In genomic region chr10:4136121-4136520, GRCh38 we compare ENCODE assay signal across 8 cellular contexts.
DNase-seq lines count a peak whose midpoint lies in the region; ATAC-seq and TF ChIP-seq lines count a peak whose summit lies in the region.

No MANE protein-coding gene starts in this region.

- no peaks in the 10 kb centered on the region for H3K36me3 Mint-ChIP-seq in activated naive CD8-positive, alpha-beta T cell treated with anti-CD3 and anti-CD28 coated beads for 36 hours
- H3K36me3 Mint-ChIP-seq in chondrocyte (ENCODE audit: low read depth), result peaks cover 5% of the 10 kb centered on the region

- no peak overlapping the region for H3K4me3 Mint-ChIP-seq in activated naive CD8-positive, alpha-beta T cell treated with anti-CD3 and anti-CD28 coated beads for 36 hours
- no peak overlapping the region for H3K4me3 Mint-ChIP-seq in chondrocyte (ENCODE audit: unreplicated experiment)

- no peak for TF ChIP-seq CTCF in chondrocyte (IDR thresholded peaks at IDR 0.05)

- H3K9me3 Mint-ChIP-seq in activated naive CD8-positive, alpha-beta T cell treated with anti-CD3 and anti-CD28 coated beads for 36 hours, result peaks cover 18% of the 10 kb centered on the region
- H3K9me3 Mint-ChIP-seq in chondrocyte (ENCODE audit: low read depth), result peaks cover 11% of the 10 kb centered on the region

- ATAC-seq in GM18858 (IDR thresholded peaks at IDR 0.05; ENCODE audit: unreplicated experiment) (peak; percentile 62), GM21526 (IDR thresholded peaks at IDR 0.05; ENCODE audit: low FRiP score, unreplicated experiment) (peak; percentile 81), HG03196 (IDR thresholded peaks at IDR 0.05; ENCODE audit: unreplicated experiment) (peak; percentile 81)

- DNase-seq in activated naive CD8-positive, alpha-beta T cell treated with anti-CD3 and anti-CD28 coated beads for 36 hours, result no peak
- DNase-seq in chondrocyte (ENCODE audit: low spot score), result no peak
- no peak for DNase-seq in HuH-7 (ENCODE audit: low spot score)
- no peak for DNase-seq in KG1 (lab: John Stamatoyannopoulos, UW)
- DNase-seq in activated CD4-positive, alpha-beta T cell treated with anti-CD3 and anti-CD28 coated beads for 4 hours, result no peak

- peaks cover 5% of the 10 kb centered on the region for H3K27me3 Mint-ChIP-seq in activated naive CD8-positive, alpha-beta T cell treated with anti-CD3 and anti-CD28 coated beads for 36 hours
- H3K27me3 Mint-ChIP-seq in chondrocyte (ENCODE audit: low read depth), result no peaks in the 10 kb centered on the region

- peak overlapping the region; percentile 40 for H3K27ac Mint-ChIP-seq in activated naive CD8-positive, alpha-beta T cell treated with anti-CD3 and anti-CD28 coated beads for 36 hours
- H3K27ac Mint-ChIP-seq in chondrocyte (ENCODE audit: unreplicated experiment), result no peak overlapping the region

- peaks cover 18% of the 10 kb centered on the region for H3K4me1 Mint-ChIP-seq in activated naive CD8-positive, alpha-beta T cell treated with anti-CD3 and anti-CD28 coated beads for 36 hours
- no peaks in the 10 kb centered on the region for H3K4me1 Mint-ChIP-seq in chondrocyte (ENCODE audit: low read depth)
